Comparison of ENCODE assay signal across 16 cellular contexts in the genomic region with DNA sequence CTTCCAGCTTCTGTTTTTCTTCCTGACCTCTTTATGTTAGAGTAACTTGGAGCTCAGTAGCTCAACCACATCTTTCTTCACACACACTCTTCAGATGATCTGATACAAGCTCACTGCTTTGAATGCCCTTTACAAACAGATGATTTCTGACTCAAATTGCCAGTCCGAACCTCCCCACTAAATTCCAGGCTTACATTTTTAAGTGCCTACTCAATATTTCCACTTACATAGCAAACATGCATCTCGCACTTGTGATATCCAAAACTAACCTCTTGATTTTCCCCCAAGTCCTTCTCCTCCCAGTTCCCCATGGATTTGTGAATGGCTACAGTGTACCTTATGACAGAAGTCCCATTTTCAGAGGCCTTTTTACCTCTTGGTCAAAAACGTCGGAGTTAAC.
"Had no signal": no experiment of that assay in that cellular context is flagged by ENCODE, and none has a peak within 500 bp of the region (broad histone marks: within the 10 kb centered on the region; RNA-seq: fewer than 3 reads in every experiment).

No MANE protein-coding gene starts in this region.

- DNase-seq: activated CD4-positive, alpha-beta T cell treated with anti-CD3 and anti-CD28 coated beads for 48 hours; activated CD8-positive, alpha-beta T cell treated with anti-CD3 and anti-CD28 coated beads for 36 hours; activated effector memory CD4-positive, alpha-beta T cell treated with Interleukin-2 at 50 U/mL for 16 hours; activated T-cell treated with anti-CD3 and anti-CD28 coated beads, Interleukin-2, amount 50 U/mL, for 4 hours; amygdala; hippocampal formation; kidney; left lung; mammary epithelial cell; mucosa of descending colon; naive thymus-derived CD4-positive, alpha-beta T cell; pancreas; T-helper 17 cell; WERI-Rb-1 had no signal

- ATAC-seq: activated CD8-positive, alpha-beta T cell treated with anti-CD3 and anti-CD28 coated beads for 36 hours; activated T-cell treated with anti-CD3 and anti-CD28 coated beads, Interleukin-2, amount 50 U/mL, for 4 hours; left lung; mucosa of descending colon; naive thymus-derived CD4-positive, alpha-beta T cell; pancreas; stimulated activated effector memory CD8-positive, alpha-beta T cell treated with anti-CD3 and anti-CD28 coated beads, Interleukin-12 subunit alpha, Interleukin-12 subunit beta, amount 100 ng/mL, for 72 hours; T-helper 17 cell had no signal

- H3K4me3 ChIP-seq: breast epithelium, left lung, mucosa of descending colon, pancreas had no signal
